Comparison of ENCODE assay signal across 15 cellular contexts in the genomic region with DNA sequence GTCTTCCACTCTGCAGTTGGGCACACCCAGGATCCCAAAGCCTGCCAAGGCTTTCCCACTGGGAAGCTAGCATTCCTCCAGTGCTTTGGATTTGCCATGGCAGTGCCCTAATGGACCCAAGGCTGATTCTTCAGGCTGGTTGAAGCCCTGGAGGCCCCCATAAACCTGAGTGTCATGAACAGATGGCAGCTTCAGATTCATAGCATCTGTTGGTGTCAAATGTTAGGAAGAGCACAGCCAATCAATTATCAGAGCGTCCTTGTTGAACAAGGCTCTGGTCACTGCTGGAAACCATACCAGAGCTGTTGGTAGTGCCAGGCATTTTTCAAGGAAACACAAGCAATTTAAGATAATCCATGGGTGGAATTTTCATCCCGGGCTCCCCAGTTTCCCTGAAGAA.
DNase-seq lines count a peak whose midpoint lies in the region; TF ChIP-seq lines count a peak whose summit lies in the region.
"Had no signal": no experiment of that assay in that cellular context is flagged by ENCODE, and none has a peak within 500 bp of the region (broad histone marks: within the 10 kb centered on the region; RNA-seq: fewer than 3 reads in every experiment).

No MANE protein-coding gene starts in this region.

- no peak overlapping the region for H3K4me3 Mint-ChIP-seq in nephron
- H3K4me3 Mint-ChIP-seq in progenitor cell of endocrine pancreas (ENCODE audit: low read depth): no peak overlapping the region
- H3K4me3 Mint-ChIP-seq: CD4-positive, alpha-beta memory T cell; HFFc6 had no signal

- H3K27me3 Mint-ChIP-seq in nephron (ENCODE audit: low read depth) (peaks cover 13% of the 10 kb centered on the region), progenitor cell of endocrine pancreas (peaks cover 84% of the 10 kb centered on the region)
- H3K27me3 Mint-ChIP-seq: CD4-positive, alpha-beta memory T cell had no signal

- peak overlapping the region; percentile 72 for H3K27ac ChIP-seq in SJCRH30
- H3K27ac ChIP-seq: A549, C4-2B had no signal

- peak; percentile 72 for DNase-seq in G401 (ENCODE audit: low spot score)
- DNase-seq in NCI-H2171 treated with DMSO at 0.1 percent for 48 hours (lab: John Stamatoyannopoulos, UW): peak; percentile 77
- peak; percentile 87 to 97 for DNase-seq in SJCRH30
- DNase-seq in progenitor cell of endocrine pancreas (ENCODE audit: low spot score, unreplicated experiment): no peak
- no peak for DNase-seq in HK-2 (ENCODE audit: unreplicated experiment)
- DNase-seq in NCI-H510A (lab: John Stamatoyannopoulos, UW): no peak
- DNase-seq: BE2C; CD4-positive, alpha-beta memory T cell; DMS53; HCEC 1CT; HFFc6; IMR-90 had no signal

- H3K36me3 Mint-ChIP-seq in nephron (ENCODE audit: low read depth) (no peaks in the 10 kb centered on the region), progenitor cell of endocrine pancreas (ENCODE audit: insufficient read depth) (no peaks in the 10 kb centered on the region)
- H3K36me3 Mint-ChIP-seq: CD4-positive, alpha-beta memory T cell had no signal

- no peaks in the 10 kb centered on the region for H3K9me3 ChIP-seq in SJCRH30 (replicated peaks)
- H3K9me3 ChIP-seq: A549, BE2C had no signal

- TF ChIP-seq CTCF in nephron (IDR thresholded peaks at IDR 0.05; ENCODE audit: unreplicated experiment in 3 of 3) (no peak), progenitor cell of endocrine pancreas (IDR thresholded peaks at IDR 0.05; ENCODE audit: unreplicated experiment) (no peak)

- H3K27ac Mint-ChIP-seq in nephron: peak overlapping the region; percentile 37 to 65 (median 38)
- H3K27ac Mint-ChIP-seq in progenitor cell of endocrine pancreas: no peak overlapping the region
- H3K27ac Mint-ChIP-seq: CD4-positive, alpha-beta memory T cell; HFFc6 had no signal

- H3K36me3 ChIP-seq in SJCRH30: no peaks in the 10 kb centered on the region
- H3K36me3 ChIP-seq: BE2C had no signal

- H3K4me1 Mint-ChIP-seq in nephron: peaks cover 37% of the 10 kb centered on the region
- peaks cover 3% of the 10 kb centered on the region for H3K4me1 Mint-ChIP-seq in progenitor cell of endocrine pancreas (ENCODE audit: low read depth)
- H3K4me1 Mint-ChIP-seq: CD4-positive, alpha-beta memory T cell had no signal

- H3K9me3 Mint-ChIP-seq in nephron (no peaks in the 10 kb centered on the region), progenitor cell of endocrine pancreas (ENCODE audit: low read depth) (no peaks in the 10 kb centered on the region)
- H3K9me3 Mint-ChIP-seq: HFFc6 had no signal

- H3K27me3 ChIP-seq in SJCRH30: no peaks in the 10 kb centered on the region
- H3K27me3 ChIP-seq: BE2C had no signal

- in situ Hi-C loops in G401 (cut with HindIII; ENCODE audit: low sequenced_read_pairs): no loop called here

- H3K4me1 ChIP-seq in SJCRH30: peaks cover 22% of the 10 kb centered on the region
- H3K4me1 ChIP-seq: BE2C had no signal

- no peak overlapping the region for H3K4me3 ChIP-seq in SJCRH30
- H3K4me3 ChIP-seq: A549 had no signal

Comparison
In these comparisons a context has a peak if more than half of its experiments do, and no peak if none do; other contexts are left out.
1. DNase-seq: peak in G401 (single experiment), NCI-H2171 treated with DMSO at 0.1 percent for 48 hours (single experiment) and SJCRH30 (2 of 2); none in progenitor cell of endocrine pancreas (single experiment), HK-2 (single experiment) and NCI-H510A (single experiment).